ENCODE assay signal across 1 cellular context in the genomic region with DNA sequence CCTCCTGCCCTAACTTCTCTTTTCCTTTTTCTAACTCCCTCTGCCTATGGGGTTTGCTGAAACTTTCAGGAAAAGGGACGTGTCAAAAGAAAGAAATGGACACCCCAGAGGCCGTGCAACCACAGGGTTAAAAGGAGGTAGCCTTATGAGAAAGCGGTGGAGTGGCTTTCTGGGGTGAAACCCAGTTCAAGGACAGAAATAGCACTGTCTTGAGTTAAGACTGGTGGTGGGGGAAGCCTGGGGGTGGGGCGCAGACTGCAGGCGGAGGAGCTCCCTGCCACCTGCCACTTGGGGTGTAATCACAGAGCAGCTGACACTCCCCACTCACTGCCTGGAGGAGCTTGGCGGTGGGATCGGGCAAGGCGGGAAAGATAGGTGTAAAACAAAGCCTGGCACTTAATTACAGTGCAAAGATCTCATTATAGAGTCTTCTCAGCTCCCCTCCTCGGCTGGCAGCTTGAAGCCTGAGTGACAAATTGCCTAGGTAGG.
TF ChIP-seq lines count a peak whose summit lies in the region.

No MANE protein-coding gene starts in this region.

TF ChIP-seq in GM23338, 12 proteins besides CTCF, POLR2A, EP300 and RAD21 (continued from another document):
- TF ChIP-seq, protein P1, sequence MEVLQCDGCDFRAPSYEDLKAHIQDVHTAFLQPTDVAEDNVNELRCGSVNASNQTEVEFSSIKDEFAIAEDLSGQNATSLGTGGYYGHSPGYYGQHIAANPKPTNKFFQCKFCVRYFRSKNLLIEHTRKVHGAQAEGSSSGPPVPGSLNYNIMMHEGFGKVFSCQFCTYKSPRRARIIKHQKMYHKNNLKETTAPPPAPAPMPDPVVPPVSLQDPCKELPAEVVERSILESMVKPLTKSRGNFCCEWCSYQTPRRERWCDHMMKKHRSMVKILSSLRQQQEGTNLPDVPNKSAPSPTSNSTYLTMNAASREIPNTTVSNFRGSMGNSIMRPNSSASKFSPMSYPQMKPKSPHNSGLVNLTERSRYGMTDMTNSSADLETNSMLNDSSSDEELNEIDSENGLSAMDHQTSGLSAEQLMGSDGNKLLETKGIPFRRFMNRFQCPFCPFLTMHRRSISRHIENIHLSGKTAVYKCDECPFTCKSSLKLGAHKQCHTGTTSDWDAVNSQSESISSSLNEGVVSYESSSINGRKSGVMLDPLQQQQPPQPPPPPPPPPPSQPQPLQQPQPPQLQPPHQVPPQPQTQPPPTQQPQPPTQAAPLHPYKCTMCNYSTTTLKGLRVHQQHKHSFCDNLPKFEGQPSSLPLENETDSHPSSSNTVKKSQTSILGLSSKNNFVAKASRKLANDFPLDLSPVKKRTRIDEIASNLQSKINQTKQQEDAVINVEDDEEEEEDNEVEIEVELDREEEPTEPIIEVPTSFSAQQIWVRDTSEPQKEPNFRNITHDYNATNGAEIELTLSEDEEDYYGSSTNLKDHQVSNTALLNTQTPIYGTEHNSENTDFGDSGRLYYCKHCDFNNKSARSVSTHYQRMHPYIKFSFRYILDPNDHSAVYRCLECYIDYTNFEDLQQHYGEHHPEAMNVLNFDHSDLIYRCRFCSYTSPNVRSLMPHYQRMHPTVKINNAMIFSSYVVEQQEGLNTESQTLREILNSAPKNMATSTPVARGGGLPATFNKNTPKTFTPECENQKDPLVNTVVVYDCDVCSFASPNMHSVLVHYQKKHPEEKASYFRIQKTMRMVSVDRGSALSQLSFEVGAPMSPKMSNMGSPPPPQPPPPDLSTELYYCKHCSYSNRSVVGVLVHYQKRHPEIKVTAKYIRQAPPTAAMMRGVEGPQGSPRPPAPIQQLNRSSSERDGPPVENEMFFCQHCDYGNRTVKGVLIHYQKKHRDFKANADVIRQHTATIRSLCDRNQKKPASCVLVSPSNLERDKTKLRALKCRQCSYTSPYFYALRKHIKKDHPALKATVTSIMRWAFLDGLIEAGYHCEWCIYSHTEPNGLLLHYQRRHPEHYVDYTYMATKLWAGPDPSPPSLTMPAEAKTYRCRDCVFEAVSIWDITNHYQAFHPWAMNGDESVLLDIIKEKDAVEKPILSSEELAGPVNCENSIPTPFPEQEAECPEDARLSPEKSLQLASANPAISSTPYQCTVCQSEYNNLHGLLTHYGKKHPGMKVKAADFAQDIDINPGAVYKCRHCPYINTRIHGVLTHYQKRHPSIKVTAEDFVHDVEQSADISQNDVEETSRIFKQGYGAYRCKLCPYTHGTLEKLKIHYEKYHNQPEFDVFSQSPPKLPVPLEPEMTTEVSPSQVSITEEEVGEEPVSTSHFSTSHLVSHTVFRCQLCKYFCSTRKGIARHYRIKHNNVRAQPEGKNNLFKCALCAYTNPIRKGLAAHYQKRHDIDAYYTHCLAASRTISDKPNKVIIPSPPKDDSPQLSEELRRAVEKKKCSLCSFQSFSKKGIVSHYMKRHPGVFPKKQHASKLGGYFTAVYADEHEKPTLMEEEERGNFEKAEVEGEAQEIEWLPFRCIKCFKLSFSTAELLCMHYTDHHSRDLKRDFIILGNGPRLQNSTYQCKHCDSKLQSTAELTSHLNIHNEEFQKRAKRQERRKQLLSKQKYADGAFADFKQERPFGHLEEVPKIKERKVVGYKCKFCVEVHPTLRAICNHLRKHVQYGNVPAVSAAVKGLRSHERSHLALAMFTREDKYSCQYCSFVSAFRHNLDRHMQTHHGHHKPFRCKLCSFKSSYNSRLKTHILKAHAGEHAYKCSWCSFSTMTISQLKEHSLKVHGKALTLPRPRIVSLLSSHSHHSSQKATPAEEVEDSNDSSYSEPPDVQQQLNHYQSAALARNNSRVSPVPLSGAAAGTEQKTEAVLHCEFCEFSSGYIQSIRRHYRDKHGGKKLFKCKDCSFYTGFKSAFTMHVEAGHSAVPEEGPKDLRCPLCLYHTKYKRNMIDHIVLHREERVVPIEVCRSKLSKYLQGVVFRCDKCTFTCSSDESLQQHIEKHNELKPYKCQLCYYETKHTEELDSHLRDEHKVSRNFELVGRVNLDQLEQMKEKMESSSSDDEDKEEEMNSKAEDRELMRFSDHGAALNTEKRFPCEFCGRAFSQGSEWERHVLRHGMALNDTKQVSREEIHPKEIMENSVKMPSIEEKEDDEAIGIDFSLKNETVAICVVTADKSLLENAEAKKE (CRISPR knock-in tag; IDR thresholded peaks at IDR 0.05), result no peak
- TF ChIP-seq ZNF331 (CRISPR knock-in tag; IDR thresholded peaks at IDR 0.05; ENCODE audit: low read depth), result no peak
- TF ChIP-seq STAT1 (IDR thresholded peaks at IDR 0.05; ENCODE audit: unreplicated experiment), result no peak
- no peak for TF ChIP-seq EZH2phosphoT487 (IDR thresholded peaks at IDR 0.05; ENCODE audit: unreplicated experiment)
- TF ChIP-seq CREB1 (CRISPR knock-in tag; IDR thresholded peaks at IDR 0.05; ENCODE audit: low read depth), result no peak
- TF ChIP-seq JUNB (IDR thresholded peaks at IDR 0.05; ENCODE audit: unreplicated experiment), result no peak
- TF ChIP-seq EZH2 (IDR thresholded peaks at IDR 0.05; ENCODE audit: low read depth, unreplicated experiment), result no peak
- no peak for TF ChIP-seq POLR2AphosphoS5 (IDR thresholded peaks at IDR 0.05; ENCODE audit: low read depth)
TF ChIP-seq in GM23338: peak in this region for 0.
